Comparison of ENCODE assay signal across 1 cellular context in the genomic region with DNA sequence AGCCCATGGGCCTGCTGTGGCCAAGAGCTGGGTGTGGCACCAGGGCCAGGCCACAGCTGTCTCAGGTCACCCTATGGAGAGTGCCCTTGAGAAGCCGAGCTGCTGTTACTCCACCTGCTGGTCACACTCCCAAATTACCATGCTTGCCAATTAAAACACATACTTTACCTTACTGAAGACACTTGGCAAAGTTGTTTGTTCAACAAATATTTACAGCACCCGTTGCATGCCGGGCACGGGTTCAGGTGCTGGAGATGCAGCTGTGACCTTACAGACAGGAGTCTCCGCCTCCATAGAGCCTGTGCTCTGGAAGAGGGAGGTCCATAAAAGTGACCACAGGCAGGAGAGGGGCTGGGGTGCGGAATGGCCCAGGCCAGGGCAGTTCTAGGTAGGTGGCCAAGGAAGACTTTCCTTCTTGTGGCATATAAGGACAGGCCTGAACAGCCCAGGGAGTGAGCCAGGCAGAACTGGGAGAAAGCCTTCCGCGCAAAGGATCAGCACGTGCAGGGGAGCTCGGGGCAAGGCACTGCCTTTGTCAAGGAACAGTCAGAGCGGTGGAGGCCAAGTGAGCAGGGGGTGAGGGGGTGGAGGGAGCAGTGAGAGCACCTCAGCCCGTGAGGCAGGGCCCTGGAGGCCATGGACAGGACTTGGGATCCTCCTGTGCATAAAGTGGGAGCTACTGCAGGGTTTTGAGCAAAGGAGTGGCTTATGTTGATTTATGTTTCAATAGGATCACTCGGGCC.
TF ChIP-seq lines count a peak whose summit lies in the region.

No MANE protein-coding gene starts in this region.

TF ChIP-seq in GM12878, 131 proteins besides CTCF, POLR2A, EP300 and RAD21 (continued from another document):
- TF ChIP-seq, protein P1, sequence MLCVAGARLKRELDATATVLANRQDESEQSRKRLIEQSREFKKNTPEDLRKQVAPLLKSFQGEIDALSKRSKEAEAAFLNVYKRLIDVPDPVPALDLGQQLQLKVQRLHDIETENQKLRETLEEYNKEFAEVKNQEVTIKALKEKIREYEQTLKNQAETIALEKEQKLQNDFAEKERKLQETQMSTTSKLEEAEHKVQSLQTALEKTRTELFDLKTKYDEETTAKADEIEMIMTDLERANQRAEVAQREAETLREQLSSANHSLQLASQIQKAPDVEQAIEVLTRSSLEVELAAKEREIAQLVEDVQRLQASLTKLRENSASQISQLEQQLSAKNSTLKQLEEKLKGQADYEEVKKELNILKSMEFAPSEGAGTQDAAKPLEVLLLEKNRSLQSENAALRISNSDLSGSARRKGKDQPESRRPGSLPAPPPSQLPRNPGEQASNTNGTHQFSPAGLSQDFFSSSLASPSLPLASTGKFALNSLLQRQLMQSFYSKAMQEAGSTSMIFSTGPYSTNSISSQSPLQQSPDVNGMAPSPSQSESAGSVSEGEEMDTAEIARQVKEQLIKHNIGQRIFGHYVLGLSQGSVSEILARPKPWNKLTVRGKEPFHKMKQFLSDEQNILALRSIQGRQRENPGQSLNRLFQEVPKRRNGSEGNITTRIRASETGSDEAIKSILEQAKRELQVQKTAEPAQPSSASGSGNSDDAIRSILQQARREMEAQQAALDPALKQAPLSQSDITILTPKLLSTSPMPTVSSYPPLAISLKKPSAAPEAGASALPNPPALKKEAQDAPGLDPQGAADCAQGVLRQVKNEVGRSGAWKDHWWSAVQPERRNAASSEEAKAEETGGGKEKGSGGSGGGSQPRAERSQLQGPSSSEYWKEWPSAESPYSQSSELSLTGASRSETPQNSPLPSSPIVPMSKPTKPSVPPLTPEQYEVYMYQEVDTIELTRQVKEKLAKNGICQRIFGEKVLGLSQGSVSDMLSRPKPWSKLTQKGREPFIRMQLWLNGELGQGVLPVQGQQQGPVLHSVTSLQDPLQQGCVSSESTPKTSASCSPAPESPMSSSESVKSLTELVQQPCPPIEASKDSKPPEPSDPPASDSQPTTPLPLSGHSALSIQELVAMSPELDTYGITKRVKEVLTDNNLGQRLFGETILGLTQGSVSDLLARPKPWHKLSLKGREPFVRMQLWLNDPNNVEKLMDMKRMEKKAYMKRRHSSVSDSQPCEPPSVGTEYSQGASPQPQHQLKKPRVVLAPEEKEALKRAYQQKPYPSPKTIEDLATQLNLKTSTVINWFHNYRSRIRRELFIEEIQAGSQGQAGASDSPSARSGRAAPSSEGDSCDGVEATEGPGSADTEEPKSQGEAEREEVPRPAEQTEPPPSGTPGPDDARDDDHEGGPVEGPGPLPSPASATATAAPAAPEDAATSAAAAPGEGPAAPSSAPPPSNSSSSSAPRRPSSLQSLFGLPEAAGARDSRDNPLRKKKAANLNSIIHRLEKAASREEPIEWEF (IDR thresholded peaks at IDR 0.05; ENCODE audit: insufficient replicate concordance, low read depth, low read length), result no peak
- TF ChIP-seq RELA (IDR thresholded peaks at IDR 0.05; ENCODE audit: borderline replicate concordance, partially characterized antibody) (no peak), POU2F2 (IDR thresholded peaks at IDR 0.05; ENCODE audit: borderline replicate concordance, low read depth, low read length) (peak; percentile 55; the same call in 1 of the 3 replicates), NR2F1 (conservative IDR thresholded peaks at IDR 0.05) (0 out of 2 replicates have a peak, but pooled peaks have one; percentile 21), MXI1 (IDR thresholded peaks at IDR 0.05; ENCODE audit: low read depth, low read length) (no peak)
